Comparison of ENCODE assay signal across 1 cellular context in the genomic region with DNA sequence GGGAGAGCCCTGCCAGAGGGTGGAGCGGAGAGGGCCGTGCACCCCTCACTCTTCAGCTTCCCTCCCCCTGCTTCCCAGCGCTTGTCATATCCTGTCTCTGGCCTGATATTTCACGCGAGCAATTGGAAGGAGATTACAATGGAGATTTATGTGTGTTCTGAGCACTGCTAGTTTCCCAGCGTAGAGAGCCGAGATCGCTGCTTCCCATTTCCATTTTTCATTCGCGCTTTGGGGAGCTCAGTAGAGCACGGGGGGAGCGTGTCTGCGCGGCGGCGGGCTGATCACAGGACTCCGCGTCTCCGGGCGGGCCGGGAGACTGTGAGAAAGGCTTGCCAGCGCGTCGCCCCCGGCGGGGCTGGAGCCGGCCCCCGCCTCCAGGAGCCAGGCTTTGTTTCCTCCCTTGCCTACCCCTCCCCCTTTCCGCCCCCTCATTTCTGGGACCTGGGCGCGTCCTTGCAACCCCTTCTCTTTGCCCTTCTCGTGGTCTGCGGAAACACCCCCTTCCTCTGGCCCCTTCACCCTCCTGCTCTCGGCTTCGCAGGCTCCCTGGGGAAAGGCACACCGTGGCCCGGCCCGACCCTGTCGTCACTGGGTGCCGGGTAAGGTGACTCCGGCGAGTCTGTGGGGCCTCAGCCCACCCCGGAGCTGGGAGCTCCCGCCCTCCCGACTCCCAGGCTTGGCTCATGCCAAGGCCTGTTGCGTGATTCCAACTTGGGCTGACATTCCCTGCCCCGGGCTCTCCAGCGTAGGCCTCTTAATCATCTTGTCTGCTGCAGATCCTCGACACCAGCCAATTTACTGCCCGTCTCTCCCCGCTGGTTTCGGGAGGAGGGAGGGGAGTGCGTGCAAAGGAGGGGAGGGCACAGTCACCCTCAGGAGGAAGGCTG.
TF ChIP-seq lines count a peak whose summit lies in the region.

No MANE protein-coding gene starts in this region.

TF ChIP-seq in H1, 55 proteins besides CTCF, POLR2A, EP300 and RAD21:
- peak; percentile 84; the same call in 1 of the 2 replicates for TF ChIP-seq CBX8 (IDR thresholded peaks at IDR 0.05; ENCODE audit: borderline replicate concordance, low read depth, low read length)
- TF ChIP-seq, protein P1, sequence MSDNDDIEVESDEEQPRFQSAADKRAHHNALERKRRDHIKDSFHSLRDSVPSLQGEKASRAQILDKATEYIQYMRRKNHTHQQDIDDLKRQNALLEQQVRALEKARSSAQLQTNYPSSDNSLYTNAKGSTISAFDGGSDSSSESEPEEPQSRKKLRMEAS (IDR thresholded peaks at IDR 0.05), result no peak
- peak; percentile 89 for TF ChIP-seq EZH2 (IDR thresholded peaks at IDR 0.05; ENCODE audit: low read depth, low read length, severe bottlenecking)
- TF ChIP-seq HDAC6 (IDR thresholded peaks at IDR 0.05; ENCODE audit: low read depth, low read length), result no peak
- peak; percentile 85 for TF ChIP-seq SUZ12 (IDR thresholded peaks at IDR 0.05; ENCODE audit: low read length)
- no peak for TF ChIP-seq MAFK (IDR thresholded peaks at IDR 0.05; ENCODE audit: low read depth, low read length)
- TF ChIP-seq KDM1A (IDR thresholded peaks at IDR 0.05; ENCODE audit: borderline replicate concordance, low read length), result no peak
- TF ChIP-seq SIRT6 (IDR thresholded peaks at IDR 0.05; ENCODE audit: low read length), result no peak
- TF ChIP-seq, protein P2, sequence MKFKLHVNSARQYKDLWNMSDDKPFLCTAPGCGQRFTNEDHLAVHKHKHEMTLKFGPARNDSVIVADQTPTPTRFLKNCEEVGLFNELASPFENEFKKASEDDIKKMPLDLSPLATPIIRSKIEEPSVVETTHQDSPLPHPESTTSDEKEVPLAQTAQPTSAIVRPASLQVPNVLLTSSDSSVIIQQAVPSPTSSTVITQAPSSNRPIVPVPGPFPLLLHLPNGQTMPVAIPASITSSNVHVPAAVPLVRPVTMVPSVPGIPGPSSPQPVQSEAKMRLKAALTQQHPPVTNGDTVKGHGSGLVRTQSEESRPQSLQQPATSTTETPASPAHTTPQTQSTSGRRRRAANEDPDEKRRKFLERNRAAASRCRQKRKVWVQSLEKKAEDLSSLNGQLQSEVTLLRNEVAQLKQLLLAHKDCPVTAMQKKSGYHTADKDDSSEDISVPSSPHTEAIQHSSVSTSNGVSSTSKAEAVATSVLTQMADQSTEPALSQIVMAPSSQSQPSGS (IDR thresholded peaks at IDR 0.05; ENCODE audit: low read length), result no peak
- TF ChIP-seq RBBP5 (IDR thresholded peaks at IDR 0.05; ENCODE audit: borderline replicate concordance, low read depth, low read length), result 0 out of 2 replicates have a peak, but pooled peaks have one; percentile 32
- no peak for TF ChIP-seq TEAD4 (IDR thresholded peaks at IDR 0.05; ENCODE audit: low read depth, low read length)
- no peak for TF ChIP-seq KDM5A (IDR thresholded peaks at IDR 0.05; ENCODE audit: low read length)
- no peak for TF ChIP-seq CEBPB (IDR thresholded peaks at IDR 0.05; ENCODE audit: low read depth, low read length)
- TF ChIP-seq EGR1 (IDR thresholded peaks at IDR 0.05; ENCODE audit: borderline replicate concordance, low read depth, low read length), result peak; percentile 91
- no peak for TF ChIP-seq CREB1 (IDR thresholded peaks at IDR 0.05)
- TF ChIP-seq BRCA1 (IDR thresholded peaks at IDR 0.05; ENCODE audit: low read depth, low read length), result no peak
